Comparison of ENCODE assay signal across 19 cellular contexts in genomic region chr6:112331306-112331705, GRCh38. TPM values are rescaled to one million over a fixed set of nuclear protein-coding genes. Genes with fewer than 3 reads are reported as not detected.
A peak's percentile ranks its signal among the peaks of the same experiment; 100 is the strongest.
DNase-seq lines count a peak whose midpoint lies in the region; ATAC-seq, FAIRE-seq and TF ChIP-seq lines count a peak whose summit lies in the region.
"Had no signal": no experiment of that assay in that cellular context is flagged by ENCODE, and none has a peak within 500 bp of the region (broad histone marks: within the 10 kb centered on the region; RNA-seq: fewer than 3 reads in every experiment).

No MANE protein-coding gene starts in this region.

- H3K27ac ChIP-seq in A549 (peak overlapping the region; percentile 48 to 62; a peak in 3 of 6 replicates), vagina (no peak overlapping the region), Karpas-422 (ENCODE audit: low read length) (no peak overlapping the region)
- H3K27ac ChIP-seq: ovary had no signal

- H3K4me3 ChIP-seq in A549 (no peak overlapping the region), epithelial cell of esophagus (ENCODE audit: low read length) (no peak overlapping the region), vagina (no peak overlapping the region), Karpas-422 (ENCODE audit: low read length) (no peak overlapping the region)
- H3K4me3 ChIP-seq: ovary had no signal

- H3K27me3 ChIP-seq in vagina (no peaks in the 10 kb centered on the region), Karpas-422 (ENCODE audit: low read length) (peaks cover 2% of the 10 kb centered on the region; the same call in 1 of the 2 replicates)
- H3K27me3 ChIP-seq: ovary had no signal

- POLR2A ChIA-PET in A549 (lab: Yijun Ruan, JAX) = no interaction called here

- H3K4me1 ChIP-seq in A549 (peaks cover 20% of the 10 kb centered on the region; the same call in 2 of the 3 replicates), vagina (no peaks in the 10 kb centered on the region), Karpas-422 (ENCODE audit: low read length) (no peaks in the 10 kb centered on the region)

- DNase-seq in A549 (ENCODE audit: low read depth in 1 of 2, low spot score in 1 of 2) (no peak), ELR (ENCODE audit: low read depth) (peak; percentile 45), NCI-H446 treated with DMSO at 0.1 percent for 48 hours (lab: John Stamatoyannopoulos, UW) (peak; percentile 70), epithelial cell of esophagus (ENCODE audit: low read depth) (peak; percentile 93), vagina (ENCODE audit: extremely low spot score in 2 of 2) (no peak), Karpas-422 (no peak)
- DNase-seq: activated CD4-positive, alpha-beta T cell treated with anti-CD3 and anti-CD28 coated beads for 1 hour; activated CD8-positive, alpha-beta memory T cell treated with anti-CD3 and anti-CD28 coated beads, Interleukin-2, amount 50 U/mL, for 48 hours; activated naive CD4-positive, alpha-beta T cell treated with anti-CD3 and anti-CD28 coated beads, Interleukin-2, amount 50 U/mL, for 16 hours; effector memory CD8-positive, alpha-beta T cell; glutamatergic neuron; NCI-H187 treated with DMSO at 0.1 percent for 48 hours; OCI-M1; ovary; stimulated activated naive CD8-positive, alpha-beta T cell treated with anti-CD3 and anti-CD28 coated beads, Interleukin-15, Interleukin-2, amounts not matched to agents 100 U/mL and 50 U/mL, for 24 hours had no signal

- H3K9me3 ChIP-seq in A549 = no peaks in the 10 kb centered on the region
- no peaks in the 10 kb centered on the region for H3K9me3 ChIP-seq in vagina
- H3K9me3 ChIP-seq in Karpas-422 (ENCODE audit: low read length) = no peaks in the 10 kb centered on the region

- H3K36me3 ChIP-seq in vagina = no peaks in the 10 kb centered on the region
- H3K36me3 ChIP-seq in Karpas-422 (ENCODE audit: insufficient read depth, low read length) = no peaks in the 10 kb centered on the region
- H3K36me3 ChIP-seq: ovary had no signal

- CTCF ChIA-PET in A549 (lab: Yijun Ruan, JAX) = no interaction called here

- H2AFZ ChIP-seq in Karpas-422 (ENCODE audit: low read length) = no peak overlapping the region

- TF ChIP-seq POLR2A in A549 (IDR thresholded peaks at IDR 0.05; ENCODE audit: low read length) (no peak), vagina (IDR thresholded peaks at IDR 0.05) (no peak)

- no peak overlapping the region for H3K9ac ChIP-seq in Karpas-422 (ENCODE audit: low read length)

- intact Hi-C loops in vagina (cut with DNase I) = no loop called here

- H3K79me2 ChIP-seq in Karpas-422 (ENCODE audit: low read length) = no peaks in the 10 kb centered on the region

- no peak for TF ChIP-seq CTCF in A549 (IDR thresholded peaks at IDR 0.05)
- TF ChIP-seq CTCF in epithelial cell of esophagus (IDR thresholded peaks at IDR 0.05; ENCODE audit: insufficient read depth, low read depth, low read length, missing control alignments) = no peak
- TF ChIP-seq CTCF in vagina (IDR thresholded peaks at IDR 0.05) = no peak

- H3K4me2 ChIP-seq in A549 = peak overlapping the region; percentile 61; the same call in 2 of the 3 replicates
- no peak overlapping the region for H3K4me2 ChIP-seq in Karpas-422 (ENCODE audit: low read depth, low read length, poor library complexity, severe bottlenecking)

- WGBS in A549 (ENCODE audit: missing lambda C conversion rate) = 50% methylated on average over 4 of the region's 4 CpGs

- H4K20me1 ChIP-seq in Karpas-422 (ENCODE audit: insufficient read depth, low read depth, low read length) = no peaks in the 10 kb centered on the region

- TF ChIP-seq RAD21 in A549 (conservative IDR thresholded peaks at IDR 0.05 in 1 of 2, IDR thresholded peaks at IDR 0.05 in 1 of 2) = no peak

- no peaks in the 10 kb centered on the region for H3K9me2 ChIP-seq in Karpas-422 (replicated peaks; ENCODE audit: insufficient read depth, low read length)

- FAIRE-seq in A549 (lab: Jason Lieb, UNC) = no peak
- FAIRE-seq: GM12891 had no signal

- TF ChIP-seq EP300 in A549 (IDR thresholded peaks at IDR 0.05) = no peak

- ATAC-seq in A549 = no peak
- ATAC-seq in HG03520 (IDR thresholded peaks at IDR 0.05; ENCODE audit: unreplicated experiment) = no peak
- no peak for ATAC-seq in GM19463 (IDR thresholded peaks at IDR 0.05; ENCODE audit: unreplicated experiment)
- ATAC-seq: effector memory CD8-positive, alpha-beta T cell; stimulated activated naive CD8-positive, alpha-beta T cell treated with anti-CD3 and anti-CD28 coated beads, Interleukin-15, Interleukin-2, amounts not matched to agents 100 U/mL and 50 U/mL, for 24 hours had no signal

TF ChIP-seq in A549, 52 proteins besides CTCF, POLR2A, EP300 and RAD21:
- TF ChIP-seq CEBPB (IDR thresholded peaks at IDR 0.05) (no peak), ZFP36 (IDR thresholded peaks at IDR 0.05; ENCODE audit: borderline replicate concordance, partially characterized antibody) (no peak), SMC3 (IDR thresholded peaks at IDR 0.05) (no peak), TFCP2L1 (CRISPR knock-in tag; IDR thresholded peaks at IDR 0.05) (no peak), MAZ (IDR thresholded peaks at IDR 0.05; ENCODE audit: borderline replicate concordance, low read depth, low read length) (no peak), HOXB5 (CRISPR knock-in tag; IDR thresholded peaks at IDR 0.05) (no peak), RCOR1 (IDR thresholded peaks at IDR 0.05; ENCODE audit: low read depth, low read length) (no peak), MAFK (IDR thresholded peaks at IDR 0.05; ENCODE audit: partially characterized antibody) (no peak), HOXB13 (CRISPR knock-in tag; IDR thresholded peaks at IDR 0.05; ENCODE audit: low read depth) (no peak), PBX3 (IDR thresholded peaks at IDR 0.05) (no peak), CBX8 (IDR thresholded peaks at IDR 0.05) (no peak), KDM1A (IDR thresholded peaks at IDR 0.05; ENCODE audit: low read depth) (no peak), HMGXB4 (CRISPR knock-in tag; IDR thresholded peaks at IDR 0.05; ENCODE audit: borderline replicate concordance) (no peak), POLR2AphosphoS2 (conservative IDR thresholded peaks at IDR 0.05; ENCODE audit: low read length) (no peak), NFE2L2 (conservative IDR thresholded peaks at IDR 0.05; ENCODE audit: low read length) (no peak)

RNA-seq across cellular contexts. Expression of gene RFPL4B, which starts 15.8 kb away (rescaled TPM):
- 0.05 TPM in 1 of 2 replicates, not detected in the other for polyA plus RNA-seq in A549 (2011; rRNA removed)
- polyA plus RNA-seq in A549 (2012; cell fraction: cytosol; rRNA removed) = not detected in 2 replicates
- not detected in 2 replicates for polyA plus RNA-seq in A549 (2012; cell fraction: nucleus; rRNA removed)
- polyA plus RNA-seq in A549 (2017; fragmentation: RNase III; extraction: RNeasy Plus Mini Kit Qiagen cat#74134 plus additional on column Dnase treatment) = 0.09 TPM in 1 of 3 replicates, not detected in the others
- polyA minus RNA-seq in A549 (2011; rRNA and poly(A)+ RNA removed) = not detected in 2 replicates
- total RNA-seq in vagina = not detected
- not detected in 2 replicates for total RNA-seq in Karpas-422 (2014; rRNA removed; shearing (Covaris generic); ENCODE audit: low replicate concordance)
- total RNA-seq: mesenteric fat pad, ovary had no signal
- polyA plus RNA-seq: ovary had no signal

Comparison
In these comparisons a context has a peak if more than half of its experiments do, and no peak if none do; other contexts are left out.
1. DNase-seq: peak in ELR (single experiment), NCI-H446 treated with DMSO at 0.1 percent for 48 hours (single experiment) and epithelial cell of esophagus (single experiment); none in A549 (0 of 2), vagina (0 of 2) and Karpas-422 (single experiment).
2. H3K27ac ChIP-seq: peak in A549 (2 of 2); none in vagina (single experiment) and Karpas-422 (single experiment).